8 cellular contexts compared by ENCODE assay signal in the genomic region with DNA sequence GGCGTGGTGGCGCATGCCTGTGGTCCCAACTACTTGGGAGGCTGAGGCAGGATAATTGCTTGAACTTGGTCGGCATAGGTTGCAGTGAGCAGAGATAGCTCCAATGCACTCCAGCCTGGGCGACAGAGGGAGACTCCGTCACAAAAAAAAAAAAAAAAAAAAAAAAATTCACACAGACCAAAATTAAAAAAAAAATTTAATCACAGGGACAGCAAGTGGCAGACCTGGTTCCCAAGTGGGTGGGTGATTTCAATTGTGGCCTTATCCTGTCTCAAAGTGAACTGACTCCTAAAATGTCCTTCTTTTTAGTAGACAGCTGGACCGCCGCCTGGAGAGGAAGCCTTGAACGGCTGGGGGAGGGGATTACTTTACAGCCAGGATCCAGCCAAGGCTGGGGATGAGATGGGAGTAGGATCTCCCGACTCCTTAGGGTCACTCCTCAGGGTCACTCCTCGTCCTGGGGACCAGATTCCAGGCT. TPM values are rescaled to one million over a fixed set of nuclear protein-coding genes. Genes with fewer than 3 reads are reported as not detected.
DNase-seq lines count a peak whose midpoint lies in the region; ATAC-seq and TF ChIP-seq lines count a peak whose summit lies in the region.

No MANE protein-coding gene starts in this region.

- H3K4me1 ChIP-seq in iPS-20b (ENCODE audit: insufficient read depth, low read length) (peaks cover 5% of the 10 kb centered on the region; the same call in 1 of the 2 replicates), subcutaneous abdominal adipose tissue (ENCODE audit: control insufficient read depth in 5 of 5, insufficient read depth in 5 of 5, low read length in 5 of 5) (peaks cover 0 to 27% (median 18%) of the 10 kb centered on the region in 5 donors), foreskin keratinocyte (peaks cover 5% of the 10 kb centered on the region)

- no peak overlapping the region for H3K27ac ChIP-seq in iPS-20b (ENCODE audit: low read length)
- H3K27ac ChIP-seq in subcutaneous abdominal adipose tissue (ENCODE audit: low read depth, low read length): no peak overlapping the region
- H3K27ac ChIP-seq in foreskin keratinocyte: no peak overlapping the region

- TF ChIP-seq CTCF in WTC11 (IDR thresholded peaks at IDR 0.05): no peak
- no peak for TF ChIP-seq CTCF in foreskin keratinocyte (conservative IDR thresholded peaks at IDR 0.05)

- H3K4me1 Mint-ChIP-seq in activated CD4-positive, alpha-beta T cell treated with anti-CD3 and anti-CD28 coated beads, Interleukin-2, amount 10 ng/mL, durations not matched to agents 7 days and 5 days: peaks cover 31% of the 10 kb centered on the region
- peaks cover 24% of the 10 kb centered on the region for H3K4me1 Mint-ChIP-seq in WTC11

- DNase-seq in activated CD4-positive, alpha-beta T cell treated with anti-CD3 and anti-CD28 coated beads, Interleukin-2, amount 10 ng/mL, durations not matched to agents 7 days and 5 days: no peak
- DNase-seq in activated CD4-positive, alpha-beta T cell treated with anti-CD3 and anti-CD28 coated beads for 48 hours: no peak
- DNase-seq in WTC11 (ENCODE audit: low spot score) (no peak), AG08396 (ENCODE audit: low spot score) (no peak), foreskin keratinocyte (no peak)

- H3K9me3 ChIP-seq in iPS-20b (ENCODE audit: insufficient read depth, low read depth, low read length) (no peaks in the 10 kb centered on the region; the same call in 1 of the 2 replicates), subcutaneous abdominal adipose tissue (ENCODE audit: control insufficient read depth in 5 of 5, low read length in 5 of 5) (no peaks in the 10 kb centered on the region)

- H3K9ac ChIP-seq in iPS-20b (ENCODE audit: low read depth, low read length): no peak overlapping the region
- no peak overlapping the region for H3K9ac ChIP-seq in subcutaneous abdominal adipose tissue (ENCODE audit: low read length in 5 of 5)

- H3K27me3 Mint-ChIP-seq in activated CD4-positive, alpha-beta T cell treated with anti-CD3 and anti-CD28 coated beads, Interleukin-2, amount 10 ng/mL, durations not matched to agents 7 days and 5 days: peaks cover 44% of the 10 kb centered on the region
- H3K27me3 Mint-ChIP-seq in WTC11 (ENCODE audit: low read depth): peaks cover 77% of the 10 kb centered on the region

- H3K27me3 ChIP-seq in iPS-20b (ENCODE audit: insufficient read depth, low read length) (peaks cover 79% of the 10 kb centered on the region), subcutaneous abdominal adipose tissue (ENCODE audit: control insufficient read depth in 5 of 5, insufficient read depth in 4 of 5, low read length in 5 of 5) (peaks cover 16 to 44% (median 32%) of the 10 kb centered on the region in 5 donors), foreskin keratinocyte (peaks cover 40% of the 10 kb centered on the region)

- H3K4me3 Mint-ChIP-seq in activated CD4-positive, alpha-beta T cell treated with anti-CD3 and anti-CD28 coated beads, Interleukin-2, amount 10 ng/mL, durations not matched to agents 7 days and 5 days: peak overlapping the region; percentile 69
- peak overlapping the region; percentile 74 for H3K4me3 Mint-ChIP-seq in WTC11

- H3K9me3 Mint-ChIP-seq in activated CD4-positive, alpha-beta T cell treated with anti-CD3 and anti-CD28 coated beads, Interleukin-2, amount 10 ng/mL, durations not matched to agents 7 days and 5 days: no peaks in the 10 kb centered on the region
- no peaks in the 10 kb centered on the region for H3K9me3 Mint-ChIP-seq in WTC11

- POLR2A ChIA-PET in activated CD4-positive, alpha-beta T cell treated with anti-CD3 and anti-CD28 coated beads, Interleukin-2, amount 10 ng/mL, durations not matched to agents 7 days and 5 days (lab: Charles Lee): interaction anchor here (0.6 kb wide), 1 partner anchor 85 kb away, joined by 5 read pairs; no protein-coding TSS in a partner anchor
- POLR2A ChIA-PET in WTC11 (lab: Charles Lee): interaction anchor here (0.6 kb wide), 1 partner anchor 213 kb away, joined by 3 read pairs; no protein-coding TSS in a partner anchor

- CTCF ChIA-PET in activated CD4-positive, alpha-beta T cell treated with anti-CD3 and anti-CD28 coated beads, Interleukin-2, amount 10 ng/mL, durations not matched to agents 7 days and 5 days (lab: Charles Lee): interaction anchor here (0.6 to 1.1 kb wide), 5 partner anchors 12 to 667 kb away, joined by 3 read pairs; no protein-coding TSS in a partner anchor
- CTCF ChIA-PET in WTC11 (lab: Charles Lee): interaction anchor here (0.6 to 4.7 kb wide), 18 partner anchors 10 to 271 kb away, joined by 3 to 26 read pairs (median 4); partner anchors contain the start of genes PRPF40B, PRPH and SPATS2

- no peaks in the 10 kb centered on the region for H3K36me3 Mint-ChIP-seq in activated CD4-positive, alpha-beta T cell treated with anti-CD3 and anti-CD28 coated beads, Interleukin-2, amount 10 ng/mL, durations not matched to agents 7 days and 5 days (ENCODE audit: low read depth)
- H3K36me3 Mint-ChIP-seq in WTC11: no peaks in the 10 kb centered on the region

- H3K27ac Mint-ChIP-seq in activated CD4-positive, alpha-beta T cell treated with anti-CD3 and anti-CD28 coated beads, Interleukin-2, amount 10 ng/mL, durations not matched to agents 7 days and 5 days: no peak overlapping the region
- H3K27ac Mint-ChIP-seq in WTC11: no peak overlapping the region

- H3K36me3 ChIP-seq in iPS-20b (ENCODE audit: insufficient read depth, low read depth, low read length): no peaks in the 10 kb centered on the region
- H3K36me3 ChIP-seq in subcutaneous abdominal adipose tissue (ENCODE audit: control insufficient read depth in 5 of 5, insufficient read depth in 5 of 5, low read length in 5 of 5): no peaks in the 10 kb centered on the region

- peak; percentile 2; the same call in 1 of the 2 replicates for ATAC-seq in WTC11
- no peak for ATAC-seq in foreskin keratinocyte
- no peak for ATAC-seq in HG03139 (IDR thresholded peaks at IDR 0.05; ENCODE audit: unreplicated experiment)

- H3K4me3 ChIP-seq in iPS-20b (ENCODE audit: low read length) (peak overlapping the region; percentile 67), subcutaneous abdominal adipose tissue (ENCODE audit: low read depth in 1 of 5, low read length in 5 of 5) (peak overlapping the region; percentile 45 to 63 (median 53))

TF ChIP-seq in WTC11, 78 proteins besides CTCF, POLR2A, EP300 and RAD21 (continues in another document):
- TF ChIP-seq, protein P1, sequence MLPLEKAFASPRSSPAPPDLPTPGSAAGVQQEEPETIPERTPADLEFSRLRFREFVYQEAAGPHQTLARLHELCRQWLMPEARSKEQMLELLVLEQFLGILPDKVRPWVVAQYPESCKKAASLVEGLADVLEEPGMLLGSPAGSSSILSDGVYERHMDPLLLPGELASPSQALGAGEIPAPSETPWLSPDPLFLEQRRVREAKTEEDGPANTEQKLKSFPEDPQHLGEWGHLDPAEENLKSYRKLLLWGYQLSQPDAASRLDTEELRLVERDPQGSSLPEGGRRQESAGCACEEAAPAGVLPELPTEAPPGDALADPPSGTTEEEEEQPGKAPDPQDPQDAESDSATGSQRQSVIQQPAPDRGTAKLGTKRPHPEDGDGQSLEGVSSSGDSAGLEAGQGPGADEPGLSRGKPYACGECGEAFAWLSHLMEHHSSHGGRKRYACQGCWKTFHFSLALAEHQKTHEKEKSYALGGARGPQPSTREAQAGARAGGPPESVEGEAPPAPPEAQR (CRISPR knock-in tag; IDR thresholded peaks at IDR 0.05): no peak
- no peak for TF ChIP-seq TEAD1 (CRISPR knock-in tag; IDR thresholded peaks at IDR 0.05)
- TF ChIP-seq AR (CRISPR knock-in tag; IDR thresholded peaks at IDR 0.05): no peak
- no peak for TF ChIP-seq MAX (CRISPR knock-in tag; IDR thresholded peaks at IDR 0.05)
- no peak for TF ChIP-seq USF2 (CRISPR knock-in tag; IDR thresholded peaks at IDR 0.05)
- TF ChIP-seq ZNF423 (CRISPR knock-in tag; IDR thresholded peaks at IDR 0.05): no peak
- TF ChIP-seq RORB (CRISPR knock-in tag; IDR thresholded peaks at IDR 0.05): no peak

RNA-seq across cellular contexts. Expression of gene KCNH3, which starts 1.6 kb away (rescaled TPM):
- 1 to 10 TPM; 1.9 to 2.3 TPM for total RNA-seq in activated CD4-positive, alpha-beta T cell treated with anti-CD3 and anti-CD28 coated beads, Interleukin-2, amount 10 ng/mL, durations not matched to agents 7 days and 5 days
- total RNA-seq in WTC11 (2021) (0.27 to 0.44 TPM (median 0.44 TPM) in 3 replicates), foreskin keratinocyte (0.20 and 0.25 TPM in 2 replicates)
- 0.16 and 0.29 TPM in 2 replicates for polyA plus RNA-seq in foreskin keratinocyte

RNA-seq across cellular contexts. Expression of gene MCRS1, which starts 30.7 kb away (rescaled TPM):
- total RNA-seq in activated CD4-positive, alpha-beta T cell treated with anti-CD3 and anti-CD28 coated beads, Interleukin-2, amount 10 ng/mL, durations not matched to agents 7 days and 5 days: 10 to 100 TPM; 85.3 to 89.2 TPM
- total RNA-seq in WTC11 (2021) (94.8 to 105 TPM (median 96.5 TPM) in 3 replicates), foreskin keratinocyte (71.0 and 74.0 TPM in 2 replicates)
- polyA plus RNA-seq in foreskin keratinocyte: 69.2 and 73.8 TPM in 2 replicates
